ENCODE assay signal across 26 cellular contexts in genomic region chr21:35993875-35994490, GRCh38.
"Had no signal": no experiment of that assay in that cellular context is flagged by ENCODE, and none has a peak within 500 bp of the region (broad histone marks: within the 10 kb centered on the region; RNA-seq: fewer than 3 reads in every experiment).

No MANE protein-coding gene starts in this region.

- H3K36me3 Mint-ChIP-seq: immature natural killer cell, mesothelial cell of epicardium, naive B cell, natural killer cell, neural progenitor cell had no signal

- H3K36me3 ChIP-seq: left ventricle myocardium inferior, neural progenitor cell, ovary, right atrium auricular region, suprapubic skin, thoracic aorta, tibial artery, uterus had no signal

- H3K4me3 Mint-ChIP-seq: immature natural killer cell; mesothelial cell of epicardium; naive B cell; natural killer cell; nephron progenitor cell; neural progenitor cell; stimulated activated naive CD8-positive, alpha-beta T cell treated with anti-CD3 and anti-CD28 coated beads, Interleukin-15, Interleukin-2, amounts not matched to agents 100 ng/mL and 50 ng/mL, for 24 hours had no signal

- H3K4me1 Mint-ChIP-seq: immature natural killer cell, mesothelial cell of epicardium, naive B cell, natural killer cell, neural progenitor cell had no signal

- ATAC-seq: natural killer cell, sciatic nerve had no signal

- H2AFZ ChIP-seq: neural progenitor cell had no signal

- H3K27me3 ChIP-seq: neural progenitor cell, ovary, right atrium auricular region, uterus had no signal

- H3K27ac Mint-ChIP-seq: immature natural killer cell; mesothelial cell of epicardium; naive B cell; natural killer cell; nephron progenitor cell; neural progenitor cell; progenitor cell of endocrine pancreas; stimulated activated naive CD8-positive, alpha-beta T cell treated with anti-CD3 and anti-CD28 coated beads, Interleukin-15, Interleukin-2, amounts not matched to agents 100 ng/mL and 50 ng/mL, for 24 hours had no signal

- H3K4me3 ChIP-seq: left ventricle myocardium inferior, lung, neural progenitor cell, ovary, right atrium auricular region, skin epidermis, suprapubic skin, thoracic aorta, tibial artery, uterus had no signal

- H3K9me3 ChIP-seq: left ventricle myocardium inferior, ovary, right atrium auricular region, suprapubic skin, thoracic aorta, tibial artery, uterus had no signal

- FAIRE-seq: islet of Langerhans had no signal

- H3K9me3 Mint-ChIP-seq: immature natural killer cell; mesothelial cell of epicardium; natural killer cell; nephron progenitor cell; neural progenitor cell; stimulated activated naive CD8-positive, alpha-beta T cell treated with anti-CD3 and anti-CD28 coated beads, Interleukin-15, Interleukin-2, amounts not matched to agents 100 ng/mL and 50 ng/mL, for 24 hours had no signal

- H3K4me2 ChIP-seq: neural progenitor cell had no signal

- H3K4me1 ChIP-seq: left ventricle myocardium inferior, neural progenitor cell, right atrium auricular region, suprapubic skin, tibial artery, uterus had no signal

- H3K27ac ChIP-seq: left ventricle myocardium inferior, neural progenitor cell, ovary, right atrium auricular region, skin epidermis, suprapubic skin, thoracic aorta, tibial artery, uterus had no signal

- H3K9ac ChIP-seq: neural progenitor cell had no signal

- DNase-seq: hypothalamus; immature natural killer cell; left ventricle myocardium inferior; mesendoderm; naive B cell; natural killer cell; nephron progenitor cell; ovary; stimulated activated CD4-positive, alpha-beta T cell treated with anti-CD3 and anti-CD28 coated beads, Interleukin-12 subunit alpha, Interleukin-12 subunit beta, amount 100 ng/mL, for 4 hours; stimulated activated CD4-positive, alpha-beta T cell treated with anti-CD3 and anti-CD28 coated beads, Interleukin-15, amount 100 ng/mL, for 24 hours; stimulated activated CD4-positive, alpha-beta T cell treated with anti-CD3 and anti-CD28 coated beads, Interleukin-2, amount 100 ng/mL, for 24 hours; stimulated activated CD4-positive, alpha-beta T cell treated with anti-CD3 and anti-CD28 coated beads, Interleukin-4, amount 100 ng/mL, for 1 hour; stimulated activated naive CD4-positive, alpha-beta T cell; tibial artery; uterus had no signal
